Comparison of ENCODE assay signal across 8 cellular contexts in the genomic region with DNA sequence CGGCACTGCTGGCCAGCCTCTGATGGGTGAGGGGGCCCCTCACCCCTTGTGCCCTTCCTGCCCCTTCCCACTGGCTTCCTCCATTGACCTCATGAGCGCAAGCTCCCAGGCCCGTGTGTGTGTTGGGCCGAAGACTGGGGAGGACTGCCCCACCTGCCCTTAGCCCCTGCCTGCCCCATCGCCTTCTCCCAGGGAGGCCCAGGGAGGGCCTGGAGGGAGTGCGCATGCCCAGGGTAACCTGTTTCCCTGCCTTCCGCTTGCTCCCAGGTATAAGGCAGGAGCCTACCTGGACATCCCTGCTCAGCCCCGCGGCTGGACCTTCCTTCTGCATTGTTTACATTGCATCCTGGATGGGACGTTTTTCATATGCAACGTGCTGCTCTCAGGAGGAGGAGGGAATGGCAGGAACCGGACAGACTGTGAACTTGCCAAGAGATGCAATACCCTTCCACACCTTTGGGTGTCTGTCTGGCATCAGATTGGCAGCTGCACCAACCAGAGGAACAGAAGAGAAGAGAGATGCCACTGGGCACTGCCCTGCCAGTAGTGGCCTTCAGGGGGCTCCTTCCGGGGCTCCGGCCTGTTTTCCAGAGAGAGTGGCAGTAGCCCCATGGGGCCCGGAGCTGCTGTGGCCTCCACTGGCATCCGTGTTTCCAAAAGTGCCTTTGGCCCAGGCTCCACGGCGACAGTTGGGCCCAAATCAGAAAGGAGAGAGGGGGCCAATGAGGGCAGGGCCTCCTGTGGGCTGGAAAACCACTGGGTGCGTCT. TPM values are rescaled to one million over a fixed set of nuclear protein-coding genes. Genes with fewer than 3 reads are reported as not detected.
DNase-seq lines count a peak whose midpoint lies in the region; ATAC-seq and TF ChIP-seq lines count a peak whose summit lies in the region.

No MANE protein-coding gene starts in this region.

- peaks cover 20% of the 10 kb centered on the region for H3K27me3 ChIP-seq in H7 (ENCODE audit: control insufficient read depth, insufficient read depth, low read length)
- H3K27me3 ChIP-seq in WERI-Rb-1 (ENCODE audit: insufficient read depth, low read depth, severe bottlenecking): no peaks in the 10 kb centered on the region
- peaks cover under 1 to 2% of the 10 kb centered on the region in 2 donors for H3K27me3 ChIP-seq in uterus

- H3K27ac Mint-ChIP-seq in effector memory CD8-positive, alpha-beta T cell: no peak overlapping the region

- peaks cover 15 to 20% of the 10 kb centered on the region in 2 donors for H3K4me1 Mint-ChIP-seq in effector memory CD8-positive, alpha-beta T cell (ENCODE audit: low read depth in 2 of 2)

- DNase-seq in AG10803 (ENCODE audit: low read depth) (peak; percentile 27), H7 (peak; percentile 83), WERI-Rb-1 (no peak), kidney tubule cell (ENCODE audit: low spot score) (peak; percentile 76), NCI-H2227 treated with DMSO at 0.1 percent for 48 hours (lab: John Stamatoyannopoulos, UW) (no peak), uterus (no peak)
- no peak for DNase-seq in activated CD4-positive, CD25-positive, alpha-beta regulatory T cell treated with anti-CD3 and anti-CD28 coated beads, Interleukin-2, amount 50 U/mL, for 72 hours
- no peak for DNase-seq in effector memory CD8-positive, alpha-beta T cell

- H3K4me1 ChIP-seq in uterus: no peaks in the 10 kb centered on the region

- H3K9me3 Mint-ChIP-seq in effector memory CD8-positive, alpha-beta T cell: no peaks in the 10 kb centered on the region

- no peak overlapping the region for H3K4me3 Mint-ChIP-seq in effector memory CD8-positive, alpha-beta T cell

- TF ChIP-seq CTCF in AG10803 (conservative IDR thresholded peaks at IDR 0.05; ENCODE audit: low read length) (peak; percentile 30), WERI-Rb-1 (IDR thresholded peaks at IDR 0.05; ENCODE audit: low read depth, low read length) (peak; percentile 35; the same call in 1 of the 2 replicates), uterus (IDR thresholded peaks at IDR 0.05) (no peak)

- no peak for ATAC-seq in effector memory CD8-positive, alpha-beta T cell (replicated peaks)

- H3K27me3 Mint-ChIP-seq in effector memory CD8-positive, alpha-beta T cell: peaks cover 8 to 10% of the 10 kb centered on the region in 2 donors

- intact Hi-C loops in uterus (cut with DNase I; ENCODE audit: low total_unique reads): no loop called here

- no peak overlapping the region for H3K27ac ChIP-seq in WERI-Rb-1
- peak overlapping the region in 1 of 2 donors; percentile 33 for H3K27ac ChIP-seq in uterus

- H3K36me3 Mint-ChIP-seq in effector memory CD8-positive, alpha-beta T cell (ENCODE audit: insufficient read depth): peaks cover 2% of the 10 kb centered on the region

- H3K36me3 ChIP-seq in H7 (replicated peaks; ENCODE audit: control insufficient read depth, insufficient read depth, low read length) (no peaks in the 10 kb centered on the region), WERI-Rb-1 (peaks cover 19% of the 10 kb centered on the region), uterus (no peaks in the 10 kb centered on the region)

- TF ChIP-seq POLR2A in uterus (IDR thresholded peaks at IDR 0.05): no peak

- H3K4me3 ChIP-seq in AG10803 (ENCODE audit: low read length): no peak overlapping the region
- no peak overlapping the region for H3K4me3 ChIP-seq in H7 (ENCODE audit: insufficient read depth, low read depth, low read length)
- H3K4me3 ChIP-seq in WERI-Rb-1 (ENCODE audit: low read depth, low read length): no peak overlapping the region
- no peak overlapping the region for H3K4me3 ChIP-seq in uterus

- no peaks in the 10 kb centered on the region for H3K9me3 ChIP-seq in WERI-Rb-1 (ENCODE audit: severe bottlenecking)
- no peaks in the 10 kb centered on the region for H3K9me3 ChIP-seq in uterus

RNA-seq across cellular contexts. Expression of gene DLL4, which starts 8.8 kb away (rescaled TPM):
- total RNA-seq in H7 (2014; rRNA removed; shearing (Covaris generic)): 0.26 TPM in 1 of 2 replicates, not detected in the other
- total RNA-seq in uterus: 10 to 100 TPM; 18.2 to 31.1 (median 22.6) TPM

RNA-seq across cellular contexts. Expression of gene CHAC1, which starts 15.3 kb away (rescaled TPM):
- 30.1 and 39.7 TPM in 2 replicates for total RNA-seq in H7 (2014; rRNA removed; shearing (Covaris generic))
- 1 to 10 TPM in 2 of 4 donors, under 1 TPM in 1, not detected in 1; 0.35 to 1.8 (median 1.4) TPM for total RNA-seq in uterus

RNA-seq across cellular contexts. Expression of gene VPS18, which starts 43.7 kb away (rescaled TPM):
- total RNA-seq in H7 (2014; rRNA removed; shearing (Covaris generic)): 33.3 and 39.5 TPM in 2 replicates
- total RNA-seq in uterus: 10 to 100 TPM in 2 of 4 donors, 1 to 10 TPM in 2; 3.8 to 33.3 (median 17.3) TPM

Comparison
In these comparisons a context has a peak if more than half of its experiments do, and no peak if none do; other contexts are left out.
1. DNase-seq: peak in AG10803 (single experiment), H7 (single experiment) and kidney tubule cell (single experiment); none in WERI-Rb-1 (single experiment), NCI-H2227 treated with DMSO at 0.1 percent for 48 hours (single experiment), activated CD4-positive, CD25-positive, alpha-beta regulatory T cell treated with anti-CD3 and anti-CD28 coated beads, Interleukin-2, amount 50 U/mL, for 72 hours (single experiment), effector memory CD8-positive, alpha-beta T cell (0 of 3) and uterus (0 of 2).
2. CTCF ChIP-seq: peak in AG10803 (single experiment) and WERI-Rb-1 (single experiment); none in uterus (0 of 4).
3. RNA of gene DLL4, which starts 8.8 kb away (total RNA-seq): 18.2 to 31.1 TPM in uterus; 0.26 TPM in H7; every median in the first group is over 10 times any median in the second.
4. RNA of gene CHAC1, which starts 15.3 kb away (total RNA-seq): 30.1 to 39.7 TPM in H7; 0.35 to 1.8 TPM in uterus; every median in the first group is over 10 times any median in the second.